9 cellular contexts compared by ENCODE assay signal in genomic region chr17:72719582-72720493, GRCh38.
DNase-seq lines count a peak whose midpoint lies in the region; ATAC-seq and TF ChIP-seq lines count a peak whose summit lies in the region.
"Had no signal": no experiment of that assay in that cellular context is flagged by ENCODE, and none has a peak within 500 bp of the region (broad histone marks: within the 10 kb centered on the region; RNA-seq: fewer than 3 reads in every experiment).

No MANE protein-coding gene starts in this region.

- intact Hi-C loops in upper lobe of right lung (cut with DNase I) = no loop called here

- ATAC-seq in activated CD4-positive, CD25-positive, alpha-beta regulatory T cell treated with anti-CD3 and anti-CD28 coated beads, Interleukin-2, amount 50 U/mL, for 24 hours = peak; percentile 57 to 76
- ATAC-seq in upper lobe of right lung (peak; percentile 34), omental fat pad (ENCODE audit: low FRiP score) (no peak)

- H3K27ac ChIP-seq in mesodermal cell (ENCODE audit: low read depth, low read length, severe bottlenecking) = peak overlapping the region; percentile 62
- H3K27ac ChIP-seq in upper lobe of right lung = no peak overlapping the region

- TF ChIP-seq CTCF in upper lobe of right lung (IDR thresholded peaks at IDR 0.05) = no peak
- TF ChIP-seq CTCF in omental fat pad (IDR thresholded peaks at IDR 0.05) = no peak

- WGBS in mesodermal cell (ENCODE audit: insufficient coverage in 2 of 2), 2 experiments = 78 to 80% methylated on average over 19 of the region's 25 CpGs

- no peaks in the 10 kb centered on the region for H3K27me3 ChIP-seq in upper lobe of right lung

- H3K9me3 ChIP-seq in mesodermal cell (ENCODE audit: control insufficient read depth, low read length) (no peaks in the 10 kb centered on the region), upper lobe of right lung (no peaks in the 10 kb centered on the region)

- DNase-seq in activated CD4-positive, CD25-positive, alpha-beta regulatory T cell (lab: John Stamatoyannopoulos, UW) = no peak
- DNase-seq in activated CD8-positive, alpha-beta memory T cell treated with anti-CD3 and anti-CD28 coated beads, Interleukin-2, amount 50 U/mL, for 4 hours = peak; percentile 30
- DNase-seq in upper lobe of right lung = no peak
- no peak for DNase-seq in NCI-H510A treated with DMSO at 0.1 percent for 48 hours (lab: John Stamatoyannopoulos, UW)
- no peak for DNase-seq in NCI-H345 treated with DMSO at 0.1 percent for 48 hours (lab: John Stamatoyannopoulos, UW; ENCODE audit: unreplicated experiment)
- no peak for DNase-seq in omental fat pad (ENCODE audit: low spot score)
- DNase-seq: left cardiac atrium had no signal

- H3K36me3 ChIP-seq in mesodermal cell (ENCODE audit: control insufficient read depth, insufficient read depth, low read length) = no peaks in the 10 kb centered on the region
- no peaks in the 10 kb centered on the region for H3K36me3 ChIP-seq in upper lobe of right lung

- H3K4me1 ChIP-seq in mesodermal cell (ENCODE audit: control insufficient read depth, insufficient read depth, low read length, poor library complexity, severe bottlenecking) (peaks cover 34% of the 10 kb centered on the region), upper lobe of right lung (no peaks in the 10 kb centered on the region)

- no peak overlapping the region for H3K4me3 ChIP-seq in mesodermal cell (ENCODE audit: extremely low read depth, insufficient read depth, low read length, poor library complexity, severe bottlenecking)
- H3K4me3 ChIP-seq in upper lobe of right lung = no peak overlapping the region
